Comparison of ENCODE assay signal across 1 cellular context in genomic region chr16:84144859-84145639, GRCh38.
TF ChIP-seq lines count a peak whose summit lies in the region.

Gene DNAAF1, plus strand, starts transcription at chr16:84145308. Its CDS starts 133 bp downstream, at chr16:84145441.
Gene HSDL1, minus strand, starts transcription at chr16:84145177. Its CDS starts 13,856 bp downstream, at chr16:84131321.

TF ChIP-seq in HepG2, 621 proteins besides CTCF, POLR2A, EP300 and RAD21 (continued from another document and continues in another):
- no peak for TF ChIP-seq ZBTB40 (IDR thresholded peaks at IDR 0.05)
- peak; percentile 71 for TF ChIP-seq ZBTB40 (CRISPR knock-in tag; IDR thresholded peaks at IDR 0.05)
- TF ChIP-seq ZNF253 (CRISPR knock-in tag; IDR thresholded peaks at IDR 0.05; ENCODE audit: borderline replicate concordance) = no peak; the same call in 1 of the 2 replicates
- no peak; the same call in 1 of the 2 replicates for TF ChIP-seq ZNF703 (CRISPR knock-in tag; IDR thresholded peaks at IDR 0.05; ENCODE audit: borderline replicate concordance)
- peak; percentile 74; the same call in 1 of the 2 replicates for TF ChIP-seq SP4 (CRISPR knock-in tag; IDR thresholded peaks at IDR 0.05)
- no peak for TF ChIP-seq KDM4B (CRISPR knock-in tag; IDR thresholded peaks at IDR 0.05)
- TF ChIP-seq ZBTB1 (CRISPR knock-in tag; IDR thresholded peaks at IDR 0.05; ENCODE audit: borderline replicate concordance) = no peak
- TF ChIP-seq E2F5 (CRISPR knock-in tag; conservative IDR thresholded peaks at IDR 0.05) = no peak
- TF ChIP-seq PBX3 (CRISPR knock-in tag; IDR thresholded peaks at IDR 0.05; ENCODE audit: borderline replicate concordance) = no peak
- no peak for TF ChIP-seq SRF (IDR thresholded peaks at IDR 0.05; ENCODE audit: low read depth, low read length)
- TF ChIP-seq ZNF574 (CRISPR knock-in tag; IDR thresholded peaks at IDR 0.05) = peak; percentile 47; the same call in 1 of the 2 replicates
- TF ChIP-seq BATF2 (CRISPR knock-in tag; IDR thresholded peaks at IDR 0.05) = no peak
- no peak for TF ChIP-seq NR2F1 (CRISPR knock-in tag; IDR thresholded peaks at IDR 0.05)
- TF ChIP-seq ZSCAN5A (CRISPR knock-in tag; IDR thresholded peaks at IDR 0.05; ENCODE audit: borderline replicate concordance) = no peak
- TF ChIP-seq TARDBP (CRISPR knock-in tag; IDR thresholded peaks at IDR 0.05) = no peak
- 0 out of 2 replicates have a peak, but pooled peaks have one; percentile 31 for TF ChIP-seq ZBTB25 (CRISPR knock-in tag; IDR thresholded peaks at IDR 0.05)
- peak; percentile 97 for TF ChIP-seq HDAC1 (CRISPR knock-in tag; IDR thresholded peaks at IDR 0.05)
- TF ChIP-seq LRRFIP1 (CRISPR knock-in tag; conservative IDR thresholded peaks at IDR 0.05) = no peak
- TF ChIP-seq ZBTB7B (CRISPR knock-in tag; IDR thresholded peaks at IDR 0.05) = peak; percentile 71; the same call in 1 of the 2 replicates
- no peak for TF ChIP-seq ATF1 (CRISPR knock-in tag; IDR thresholded peaks at IDR 0.05)
- TF ChIP-seq ZSCAN20 (CRISPR knock-in tag; IDR thresholded peaks at IDR 0.05; ENCODE audit: borderline replicate concordance) = 0 out of 2 replicates have a peak, but pooled peaks have one; percentile 58
- TF ChIP-seq ZNF850 (CRISPR knock-in tag; conservative IDR thresholded peaks at IDR 0.05) = 0 out of 2 replicates have a peak, but pooled peaks have one; percentile 60
- TF ChIP-seq RBFOX2 (IDR thresholded peaks at IDR 0.05; ENCODE audit: low read depth, low read length) = peak; percentile 75
- 0 out of 2 replicates have a peak, but pooled peaks have one; percentile 41 for TF ChIP-seq ZNF543 (CRISPR knock-in tag; IDR thresholded peaks at IDR 0.05)
- TF ChIP-seq FOXA3 (CRISPR knock-in tag; IDR thresholded peaks at IDR 0.05) = peak; percentile 79
- TF ChIP-seq ZNF550 (CRISPR knock-in tag; IDR thresholded peaks at IDR 0.05; ENCODE audit: borderline replicate concordance) = no peak
- TF ChIP-seq EHMT2 (IDR thresholded peaks at IDR 0.05; ENCODE audit: borderline replicate concordance, low read depth, low read length) = no peak
- TF ChIP-seq FOXJ3 (CRISPR knock-in tag; IDR thresholded peaks at IDR 0.05; ENCODE audit: borderline replicate concordance) = peak; percentile 72
- no peak for TF ChIP-seq CCAR2 (optimal IDR thresholded peaks at IDR 0.05; ENCODE audit: low read depth, low read length)
- peak; percentile 64; the same call in 1 of the 2 replicates for TF ChIP-seq SPEN (CRISPR knock-in tag; IDR thresholded peaks at IDR 0.05; ENCODE audit: low read depth)
- no peak for TF ChIP-seq ZNF34 (CRISPR knock-in tag; IDR thresholded peaks at IDR 0.05; ENCODE audit: borderline replicate concordance)
- no peak for TF ChIP-seq DBP (CRISPR knock-in tag; IDR thresholded peaks at IDR 0.05; ENCODE audit: not compliant biosample characterization)
- no peak for TF ChIP-seq SNAPC2 (CRISPR knock-in tag; IDR thresholded peaks at IDR 0.05)
- TF ChIP-seq KDM6A (CRISPR knock-in tag; IDR thresholded peaks at IDR 0.05; ENCODE audit: low read depth) = no peak
- TF ChIP-seq ZNF224 (CRISPR knock-in tag; IDR thresholded peaks at IDR 0.05) = 0 out of 2 replicates have a peak, but pooled peaks have one; percentile 55
- no peak for TF ChIP-seq FOXA1 (IDR thresholded peaks at IDR 0.05)
- TF ChIP-seq FOXA1 (CRISPR knock-in tag; IDR thresholded peaks at IDR 0.05) = peak; percentile 79
- no peak for TF ChIP-seq FOXM1 (CRISPR knock-in tag; IDR thresholded peaks at IDR 0.05)
